In genomic region chr1:156242738-156243137, GRCh38 we compare ENCODE assay signal across 25 cellular contexts. TPM values are rescaled to one million over a fixed set of nuclear protein-coding genes. Genes with fewer than 3 reads are reported as not detected.
"Had no signal": no experiment of that assay in that cellular context is flagged by ENCODE, and none has a peak within 500 bp of the region (broad histone marks: within the 10 kb centered on the region; RNA-seq: fewer than 3 reads in every experiment).

No MANE protein-coding gene starts in this region.

- H3K9me3 Mint-ChIP-seq: activated naive CD4-positive, alpha-beta T cell treated with anti-CD3 and anti-CD28 coated beads for 36 hours; activated naive CD8-positive, alpha-beta T cell treated with anti-CD3 and anti-CD28 coated beads, Interleukin-2, amount 10 ng/mL, durations not matched to agents 7 days and 5 days; endodermal cell; natural killer cell; stimulated activated memory B cell treated with anti-CD40 and anti-IgM and Interleukin-4, amounts not matched to agents 10 μg/mL and 1 μg/mL and 100 μg/mL, for 72 hours had no signal

- H3K36me3 ChIP-seq: breast epithelium, colonic mucosa, ovary had no signal

- H3K27me3 Mint-ChIP-seq: activated naive CD8-positive, alpha-beta T cell treated with anti-CD3 and anti-CD28 coated beads, Interleukin-2, amount 10 ng/mL, durations not matched to agents 7 days and 5 days had no signal

- H3K9me3 ChIP-seq: breast epithelium, colonic mucosa, esophagus squamous epithelium, gastroesophageal sphincter, ovary, psoas muscle, right atrium auricular region, testis, vagina had no signal

- ATAC-seq: gastroesophageal sphincter; natural killer cell; psoas muscle; stimulated activated memory B cell treated with anti-CD40 and anti-IgM and Interleukin-4, amounts not matched to agents 10 μg/mL and 1 μg/mL and 100 μg/mL, for 72 hours had no signal

- H3K27ac ChIP-seq: breast epithelium, colonic mucosa, esophagus squamous epithelium, gastroesophageal sphincter, ovary, psoas muscle, right atrium auricular region, testis, vagina had no signal

- H3K27ac Mint-ChIP-seq: activated naive CD4-positive, alpha-beta T cell treated with anti-CD3 and anti-CD28 coated beads for 36 hours; endodermal cell; natural killer cell; stimulated activated memory B cell treated with anti-CD40 and anti-IgM and Interleukin-4, amounts not matched to agents 10 μg/mL and 1 μg/mL and 100 μg/mL, for 72 hours had no signal

- DNase-seq: activated CD4-positive, alpha-beta T cell treated with anti-CD3 and anti-CD28 coated beads for 1 hour; activated CD4-positive, alpha-beta T cell treated with anti-CD3 and anti-CD28 coated beads, Interleukin-2, amount 50 U/mL, for 1 hour; activated effector memory CD4-positive, alpha-beta T cell treated with Interleukin-2 at 50 U/mL for 16 hours; activated naive CD4-positive, alpha-beta T cell treated with anti-CD3 and anti-CD28 coated beads for 36 hours; activated naive CD8-positive, alpha-beta T cell treated with anti-CD3 and anti-CD28 coated beads, Interleukin-2, amount 10 ng/mL, durations not matched to agents 7 days and 5 days; activated T-cell treated with anti-CD3 and anti-CD28 coated beads, Interleukin-2, amount 50 U/mL, for 1 hour; amniotic stem cell; colonic mucosa; endodermal cell; esophagus squamous epithelium; head of caudate nucleus; midbrain; natural killer cell; ovary; stimulated activated CD4-positive, alpha-beta T cell treated with anti-CD3 and anti-CD28 coated beads, Interleukin-12 subunit alpha, Interleukin-12 subunit beta, amount 100 ng/mL, for 4 hours; stimulated activated CD4-positive, alpha-beta T cell treated with anti-CD3 and anti-CD28 coated beads, Interleukin-1b, Interleukin-23, amount 100 ng/mL, for 48 hours; T-helper 9 cell; testis; trophoblast cell had no signal

- H3K4me3 Mint-ChIP-seq: activated naive CD4-positive, alpha-beta T cell treated with anti-CD3 and anti-CD28 coated beads for 36 hours; activated naive CD8-positive, alpha-beta T cell treated with anti-CD3 and anti-CD28 coated beads, Interleukin-2, amount 10 ng/mL, durations not matched to agents 7 days and 5 days; endodermal cell; natural killer cell; stimulated activated memory B cell treated with anti-CD40 and anti-IgM and Interleukin-4, amounts not matched to agents 10 μg/mL and 1 μg/mL and 100 μg/mL, for 72 hours had no signal

- H3K4me3 ChIP-seq: breast epithelium, colonic mucosa, esophagus squamous epithelium, gastroesophageal sphincter, ovary, psoas muscle, right atrium auricular region, testis, vagina had no signal

- H3K27me3 ChIP-seq: breast epithelium, ovary, right atrium auricular region, testis, vagina had no signal

RNA-seq across cellular contexts. Expression of gene BGLAP, which starts 0.8 kb away (rescaled TPM):
- total RNA-seq: right atrium auricular region, vagina had no signal

RNA-seq across cellular contexts. Expression of gene PAQR6, which starts 5.1 kb away (rescaled TPM):
- total RNA-seq: right atrium auricular region had no signal
